In genomic region chr16:87365021-87365713, GRCh38 we compare ENCODE assay signal across 17 cellular contexts. TPM values are rescaled to one million over a fixed set of nuclear protein-coding genes. Genes with fewer than 3 reads are reported as not detected.
A peak's percentile ranks its signal among the peaks of the same experiment; 100 is the strongest.
DNase-seq lines count a peak whose midpoint lies in the region; ATAC-seq and TF ChIP-seq lines count a peak whose summit lies in the region.
"Had no signal": no experiment of that assay in that cellular context is flagged by ENCODE, and none has a peak within 500 bp of the region (broad histone marks: within the 10 kb centered on the region; RNA-seq: fewer than 3 reads in every experiment).

No MANE protein-coding gene starts in this region.

- POLR2A ChIA-PET in CD4-positive, alpha-beta T cell (lab: Charles Lee) = no interaction called here

- peaks cover 10% of the 10 kb centered on the region for H3K36me3 Mint-ChIP-seq in activated naive CD4-positive, alpha-beta T cell treated with anti-CD3 and anti-CD28 coated beads, Interleukin-2, amount 10 ng/mL, durations not matched to agents 7 days and 5 days
- H3K36me3 Mint-ChIP-seq in CD4-positive, alpha-beta T cell (ENCODE audit: low read depth) = peaks cover 59% of the 10 kb centered on the region
- H3K36me3 Mint-ChIP-seq in endodermal cell (ENCODE audit: low read depth) = peaks cover 16% of the 10 kb centered on the region

- intact Hi-C loops in CD4-positive, alpha-beta T cell (cut with DNase I, micrococcal nuclease) = no loop called here

- H3K4me3 Mint-ChIP-seq in activated naive CD4-positive, alpha-beta T cell treated with anti-CD3 and anti-CD28 coated beads, Interleukin-2, amount 10 ng/mL, durations not matched to agents 7 days and 5 days = no peak overlapping the region
- no peak overlapping the region for H3K4me3 Mint-ChIP-seq in CD4-positive, alpha-beta T cell
- no peak overlapping the region for H3K4me3 Mint-ChIP-seq in endodermal cell
- H3K4me3 Mint-ChIP-seq: CD8-positive, alpha-beta memory T cell had no signal

- H3K9me3 ChIP-seq in CD4-positive, alpha-beta T cell (ENCODE audit: control insufficient read depth, low read length) = no peaks in the 10 kb centered on the region
- no peaks in the 10 kb centered on the region for H3K9me3 ChIP-seq in endodermal cell (ENCODE audit: control insufficient read depth, low read length)

- H3K4me1 ChIP-seq in endodermal cell (ENCODE audit: control insufficient read depth, insufficient read depth, low read length) (no peaks in the 10 kb centered on the region), rectal smooth muscle tissue (ENCODE audit: control insufficient read depth, insufficient read depth, low read length) (peaks cover 8% of the 10 kb centered on the region)

- peaks cover 26% of the 10 kb centered on the region for H3K4me1 Mint-ChIP-seq in activated naive CD4-positive, alpha-beta T cell treated with anti-CD3 and anti-CD28 coated beads, Interleukin-2, amount 10 ng/mL, durations not matched to agents 7 days and 5 days
- H3K4me1 Mint-ChIP-seq in CD4-positive, alpha-beta T cell (ENCODE audit: low read depth) = peaks cover 34% of the 10 kb centered on the region
- H3K4me1 Mint-ChIP-seq in endodermal cell = no peaks in the 10 kb centered on the region

- ATAC-seq in CD4-positive, alpha-beta T cell (ENCODE audit: poor library complexity) = no peak
- ATAC-seq in HG02973 (IDR thresholded peaks at IDR 0.05; ENCODE audit: unreplicated experiment) = no peak
- ATAC-seq: PC-3 had no signal

- WGBS in endodermal cell (ENCODE audit: insufficient coverage in 1 of 2, insufficient read length in 1 of 2), 2 experiments = 93% methylated on average over 9 to 13 of the region's 13 CpGs

- no peak overlapping the region for H3K9ac ChIP-seq in endodermal cell (ENCODE audit: extremely low read depth, low read length, poor library complexity, severe bottlenecking)
- no peak overlapping the region for H3K9ac ChIP-seq in rectal smooth muscle tissue (ENCODE audit: low read length)

- H3K27ac Mint-ChIP-seq in activated naive CD4-positive, alpha-beta T cell treated with anti-CD3 and anti-CD28 coated beads, Interleukin-2, amount 10 ng/mL, durations not matched to agents 7 days and 5 days = peak overlapping the region; percentile 19
- H3K27ac Mint-ChIP-seq in CD4-positive, alpha-beta T cell = peak overlapping the region; percentile 36
- peak overlapping the region; percentile 21 for H3K27ac Mint-ChIP-seq in endodermal cell

- DNase-seq in activated naive CD4-positive, alpha-beta T cell treated with anti-CD3 and anti-CD28 coated beads, Interleukin-2, amount 10 ng/mL, durations not matched to agents 7 days and 5 days = no peak
- no peak for DNase-seq in activated naive CD4-positive, alpha-beta T cell treated with Interleukin-2 at 50 U/mL for 16 hours
- no peak for DNase-seq in CD4-positive, alpha-beta T cell
- DNase-seq in endodermal cell (no peak), NCI-H748 treated with DMSO at 0.1 percent for 48 hours (lab: John Stamatoyannopoulos, UW) (no peak), islet precursor cell (no peak)
- DNase-seq: CD8-positive, alpha-beta memory T cell; GOT3; KBM-7; NCI-H1092; NCI-H1694; NCI-H2107; NCI-H345; NCI-H526 treated with DMSO at 0.1 percent for 48 hours; PC-3 had no signal

- TF ChIP-seq CTCF in CD4-positive, alpha-beta T cell (IDR thresholded peaks at IDR 0.05) = no peak
- no peak for TF ChIP-seq CTCF in endodermal cell (conservative IDR thresholded peaks at IDR 0.05)

- H3K36me3 ChIP-seq in endodermal cell (ENCODE audit: control insufficient read depth, insufficient read depth, low read length) (peaks cover 29% of the 10 kb centered on the region), rectal smooth muscle tissue (ENCODE audit: control insufficient read depth, insufficient read depth, low read length) (peaks cover 11% of the 10 kb centered on the region)

- no peaks in the 10 kb centered on the region for H3K9me3 Mint-ChIP-seq in activated naive CD4-positive, alpha-beta T cell treated with anti-CD3 and anti-CD28 coated beads, Interleukin-2, amount 10 ng/mL, durations not matched to agents 7 days and 5 days
- H3K9me3 Mint-ChIP-seq in CD4-positive, alpha-beta T cell = no peaks in the 10 kb centered on the region
- no peaks in the 10 kb centered on the region for H3K9me3 Mint-ChIP-seq in endodermal cell
- H3K9me3 Mint-ChIP-seq: CD8-positive, alpha-beta memory T cell had no signal

- no peak overlapping the region for H3K27ac ChIP-seq in CD4-positive, alpha-beta T cell (ENCODE audit: low read depth, low read length)
- H3K27ac ChIP-seq in endodermal cell (ENCODE audit: low read depth, low read length) (no peak overlapping the region), rectal smooth muscle tissue (ENCODE audit: low read depth, low read length) (peak overlapping the region; percentile 35)

- H3K27me3 ChIP-seq in CD4-positive, alpha-beta T cell (ENCODE audit: control insufficient read depth, insufficient read depth, low read length) = no peaks in the 10 kb centered on the region
- H3K27me3 ChIP-seq in endodermal cell (ENCODE audit: control insufficient read depth, insufficient read depth, low read length, poor library complexity, severe bottlenecking) = no peaks in the 10 kb centered on the region
- H3K27me3 ChIP-seq in rectal smooth muscle tissue (ENCODE audit: control insufficient read depth, insufficient read depth, low read length) = no peaks in the 10 kb centered on the region

- CTCF ChIA-PET in activated naive CD4-positive, alpha-beta T cell treated with anti-CD3 and anti-CD28 coated beads, Interleukin-2, amount 10 ng/mL, durations not matched to agents 7 days and 5 days (lab: Charles Lee) = no interaction called here
- CTCF ChIA-PET in CD4-positive, alpha-beta T cell (lab: Charles Lee) = no interaction called here

- no peak overlapping the region for H3K4me3 ChIP-seq in endodermal cell (ENCODE audit: low read length)
- no peak overlapping the region for H3K4me3 ChIP-seq in rectal smooth muscle tissue (ENCODE audit: low read length)

- H3K27me3 Mint-ChIP-seq in activated naive CD4-positive, alpha-beta T cell treated with anti-CD3 and anti-CD28 coated beads, Interleukin-2, amount 10 ng/mL, durations not matched to agents 7 days and 5 days = no peaks in the 10 kb centered on the region
- no peaks in the 10 kb centered on the region for H3K27me3 Mint-ChIP-seq in CD4-positive, alpha-beta T cell
- H3K27me3 Mint-ChIP-seq in endodermal cell (ENCODE audit: insufficient read depth) = no peaks in the 10 kb centered on the region
- H3K27me3 Mint-ChIP-seq: CD8-positive, alpha-beta memory T cell had no signal

RNA-seq across cellular contexts. Expression of gene FBXO31, which starts 18.4 kb away (rescaled TPM):
- total RNA-seq in CD4-positive, alpha-beta T cell = 10 to 100 TPM; 35.7 to 38.9 TPM
- 10 to 100 TPM; 18.6 to 22.1 TPM for total RNA-seq in endodermal cell
- 13.4 TPM for polyA plus RNA-seq in endodermal cell (2013, experiment 1 of 2)
- 9.5 TPM for polyA plus RNA-seq in endodermal cell (2013, experiment 2 of 2)

RNA-seq across cellular contexts. Expression of gene MAP1LC3B, which starts 27.0 kb away (rescaled TPM):
- total RNA-seq in CD4-positive, alpha-beta T cell = 10 to 100 TPM; 92.4 to 96.6 TPM
- total RNA-seq in endodermal cell = 10 to 100 TPM; 56.4 to 62.4 TPM
- 67.5 TPM for polyA plus RNA-seq in endodermal cell (2013, experiment 1 of 2)
- polyA plus RNA-seq in endodermal cell (2013, experiment 2 of 2) = 73.4 TPM

RNA-seq across cellular contexts. Expression of gene C16orf95, which starts 48.0 kb away (rescaled TPM):
- total RNA-seq in CD4-positive, alpha-beta T cell = 1 to 10 TPM in 1 of 2 experiments, under 1 TPM in 1; 0.74 to 1.2 TPM
- total RNA-seq in endodermal cell = 1 to 10 TPM; 6.4 to 7.8 TPM
- 5.7 TPM for polyA plus RNA-seq in endodermal cell (2013, experiment 1 of 2)
- 6.0 TPM for polyA plus RNA-seq in endodermal cell (2013, experiment 2 of 2)
